Comparison of ENCODE assay signal across 37 cellular contexts in genomic region chr2:156037472-156037871, GRCh38.
"Had no signal": no experiment of that assay in that cellular context is flagged by ENCODE, and none has a peak within 500 bp of the region (broad histone marks: within the 10 kb centered on the region; RNA-seq: fewer than 3 reads in every experiment).

No MANE protein-coding gene starts in this region.

- H3K27ac ChIP-seq: ascending aorta, cardiac muscle cell, PC-9, RWPE1, VCaP had no signal

- H3K4me3 ChIP-seq: ascending aorta, cardiac muscle cell, PC-9 had no signal

- ATAC-seq: activated T-cell treated with anti-CD3 and anti-CD28 coated beads, Interleukin-2, amount 50 U/mL, for 4 hours; Right ventricle myocardium inferior had no signal

- H3K4me1 ChIP-seq: ascending aorta had no signal

- H3K27me3 Mint-ChIP-seq: activated B cell treated with CpG ODN at 0.5 μM for 24 hours; activated CD4-positive, alpha-beta memory T cell treated with anti-CD3 and anti-CD28 coated beads for 36 hours had no signal

- FAIRE-seq: RCC 7860 had no signal

- H3K27me3 ChIP-seq: ascending aorta, cardiac muscle cell had no signal

- H3K4me2 ChIP-seq: PC-9 had no signal

- H2AFZ ChIP-seq: PC-9 had no signal

- H3K36me3 Mint-ChIP-seq: activated CD4-positive, alpha-beta memory T cell treated with anti-CD3 and anti-CD28 coated beads for 36 hours; activated naive CD8-positive, alpha-beta T cell treated with anti-CD3 and anti-CD28 coated beads for 36 hours had no signal

- H3K36me3 ChIP-seq: ascending aorta, cardiac muscle cell had no signal

- H3K4me3 Mint-ChIP-seq: activated B cell treated with CpG ODN at 0.5 μM for 24 hours; activated CD4-positive, alpha-beta memory T cell treated with anti-CD3 and anti-CD28 coated beads for 36 hours; activated naive CD8-positive, alpha-beta T cell treated with anti-CD3 and anti-CD28 coated beads for 36 hours; activated T-cell treated with anti-CD3 and anti-CD28 coated beads, Interleukin-2, amount 50 U/mL, for 4 hours; activated T-helper 1 cell treated with anti-CD3 and anti-CD28 coated beads, Interleukin-12 subunit alpha, Interleukin-12 subunit beta, Interleukin-2, Interleukin-4 antibody, amounts not matched to agents 30 ng/mL and 10 ng/mL and 1 ng/mL, durations not matched to agents 14 hours and 24 hours and 36 hours had no signal

- DNase-seq: activated B cell treated with CpG ODN at 0.5 μM for 24 hours; activated CD4-positive, alpha-beta memory T cell treated with anti-CD3 and anti-CD28 coated beads for 36 hours; activated CD4-positive, alpha-beta T cell treated with anti-CD3 and anti-CD28 coated beads for 4 hours; activated CD4-positive, alpha-beta T cell treated with anti-CD3 and anti-CD28 coated beads, Interleukin-2, amount 50 U/mL, for 1 hour; activated CD4-positive, CD25-positive, alpha-beta regulatory T cell treated with anti-CD3 and anti-CD28 coated beads, Interleukin-2, amount 50 U/mL, for 72 hours; activated CD8-positive, alpha-beta memory T cell treated with anti-CD3 and anti-CD28 coated beads, Interleukin-2, amount 50 U/mL, for 4 hours; activated gamma-delta T cell treated with Interleukin-2 at 50 U/mL for 16 hours; activated naive CD4-positive, alpha-beta T cell treated with anti-CD3 and anti-CD28 coated beads, Interleukin-2, amount 50 U/mL, for 16 hours; activated naive CD8-positive, alpha-beta T cell treated with anti-CD3 and anti-CD28 coated beads for 36 hours; activated T-cell treated with anti-CD3 and anti-CD28 coated beads for 4 hours; activated T-cell treated with anti-CD3 and anti-CD28 coated beads, Interleukin-2, amount 50 U/mL, for 4 hours; amygdala; Kasumi-1; KG1; MM.1S; MV-4-11; NCI-H1092; NCI-H1436 treated with DMSO at 0.1 percent for 48 hours; NCI-H1694 treated with DMSO at 0.1 percent for 48 hours; NCI-H2029; NCI-H510A; NCI-H526; NCI-H748 treated with DMSO at 0.1 percent for 48 hours; NK-92 treated with Interleukin-12 subunit alpha and Interleukin-12 subunit beta, amount 100 ng/mL, for 24 hours; PC-9; SIG-M5; SW 1271; T-helper 1 cell; T-helper 2 cell; T-helper 9 cell had no signal

- H3K4me1 Mint-ChIP-seq: activated B cell treated with CpG ODN at 0.5 μM for 24 hours; activated naive CD8-positive, alpha-beta T cell treated with anti-CD3 and anti-CD28 coated beads for 36 hours had no signal

- H3K27ac Mint-ChIP-seq: activated B cell treated with CpG ODN at 0.5 μM for 24 hours; activated CD4-positive, alpha-beta memory T cell treated with anti-CD3 and anti-CD28 coated beads for 36 hours; activated naive CD8-positive, alpha-beta T cell treated with anti-CD3 and anti-CD28 coated beads for 36 hours; activated T-helper 1 cell treated with anti-CD3 and anti-CD28 coated beads, Interleukin-12 subunit alpha, Interleukin-12 subunit beta, Interleukin-2, Interleukin-4 antibody, amounts not matched to agents 30 ng/mL and 10 ng/mL and 1 ng/mL, durations not matched to agents 14 hours and 24 hours and 36 hours had no signal

- H3K9me3 ChIP-seq: ascending aorta had no signal

- H3K9me3 Mint-ChIP-seq: activated B cell treated with CpG ODN at 0.5 μM for 24 hours; activated CD4-positive, alpha-beta memory T cell treated with anti-CD3 and anti-CD28 coated beads for 36 hours; activated naive CD8-positive, alpha-beta T cell treated with anti-CD3 and anti-CD28 coated beads for 36 hours; activated T-cell treated with anti-CD3 and anti-CD28 coated beads, Interleukin-2, amount 50 U/mL, for 4 hours; activated T-helper 1 cell treated with anti-CD3 and anti-CD28 coated beads, Interleukin-12 subunit alpha, Interleukin-12 subunit beta, Interleukin-2, Interleukin-4 antibody, amounts not matched to agents 30 ng/mL and 10 ng/mL and 1 ng/mL, durations not matched to agents 14 hours and 24 hours and 36 hours had no signal
